36 cellular contexts compared by ENCODE assay signal in genomic region chr12:7705846-7706245, GRCh38. TPM values are rescaled to one million over a fixed set of nuclear protein-coding genes. Genes with fewer than 3 reads are reported as not detected.
"Had no signal": no experiment of that assay in that cellular context is flagged by ENCODE, and none has a peak within 500 bp of the region (broad histone marks: within the 10 kb centered on the region; RNA-seq: fewer than 3 reads in every experiment).

No MANE protein-coding gene starts in this region.

- ATAC-seq: left colon; left lung; lower lobe of right lung; natural killer cell; right lobe of liver; stimulated activated memory B cell treated with anti-CD40 and anti-IgM and Interleukin-4, amounts not matched to agents 10 μg/mL and 1 μg/mL and 100 μg/mL, for 72 hours; stimulated activated naive CD8-positive, alpha-beta T cell treated with anti-CD3 and anti-CD28 coated beads, Interleukin-15, amount 100 ng/mL, for 72 hours had no signal

- H3K36me3 Mint-ChIP-seq: immature natural killer cell; mesothelial cell of epicardium; naive B cell; natural killer cell; neural progenitor cell; stimulated activated memory B cell treated with anti-CD40 and anti-IgM and Interleukin-4, amounts not matched to agents 10 μg/mL and 1 μg/mL and 100 μg/mL, for 72 hours; type B pancreatic cell had no signal

- DNase-seq: immature natural killer cell; kidney; left colon; left lung; lower lobe of right lung; mammary epithelial cell; mesendoderm; naive B cell; natural killer cell; nephron progenitor cell; ovary; right lobe of liver; stimulated activated CD4-positive, alpha-beta T cell treated with anti-CD3 and anti-CD28 coated beads, Interleukin-1b, Interleukin-23, amount 100 ng/mL, for 48 hours; stimulated activated CD4-positive, alpha-beta T cell treated with anti-CD3 and anti-CD28 coated beads, Interleukin-2, amount 100 ng/mL, for 48 hours; stimulated activated CD4-positive, alpha-beta T cell treated with anti-CD3 and anti-CD28 coated beads, Interleukin-4, amount 100 ng/mL, for 4 hours; stimulated activated CD8-positive, alpha-beta memory T cell treated with anti-CD3 and anti-CD28 coated beads, Interleukin-4, amount 100 ng/mL, for 48 hours; stimulated activated naive CD4-positive, alpha-beta T cell treated with Interleukin-2 at 50 U/mL for 16 hours; stimulated activated naive CD8-positive, alpha-beta T cell treated with anti-CD3 and anti-CD28 coated beads, Interleukin-15, amount 100 ng/mL, for 72 hours; substantia nigra; tibial artery; uterus had no signal

- H3K27ac ChIP-seq: left lung, lower lobe of right lung, neural progenitor cell, ovary, right atrium auricular region, right lobe of liver, thoracic aorta, tibial artery, uterus had no signal

- H3K4me3 ChIP-seq: left lung, lower lobe of right lung, neural progenitor cell, ovary, right atrium auricular region, right lobe of liver, smooth muscle cell, thoracic aorta, tibial artery, uterus had no signal

- H3K27me3 ChIP-seq: neural progenitor cell, ovary, right atrium auricular region, right lobe of liver, tibial artery, uterus had no signal

- H3K4me1 Mint-ChIP-seq: immature natural killer cell; naive B cell; natural killer cell; stimulated activated memory B cell treated with anti-CD40 and anti-IgM and Interleukin-4, amounts not matched to agents 10 μg/mL and 1 μg/mL and 100 μg/mL, for 72 hours; stimulated activated naive CD8-positive, alpha-beta T cell treated with anti-CD3 and anti-CD28 coated beads, Interleukin-15, amount 100 ng/mL, for 72 hours had no signal

- H3K9me3 ChIP-seq: left lung, lower lobe of right lung, ovary, right atrium auricular region, right lobe of liver, thoracic aorta, tibial artery, uterus had no signal

- H3K4me3 Mint-ChIP-seq: immature natural killer cell; mesothelial cell of epicardium; naive B cell; natural killer cell; nephron progenitor cell; neural progenitor cell; stimulated activated memory B cell treated with anti-CD40 and anti-IgM and Interleukin-4, amounts not matched to agents 10 μg/mL and 1 μg/mL and 100 μg/mL, for 72 hours; stimulated activated naive CD8-positive, alpha-beta T cell treated with anti-CD3 and anti-CD28 coated beads, Interleukin-15, amount 100 ng/mL, for 72 hours; type B pancreatic cell had no signal

- H3K9me3 Mint-ChIP-seq: mesothelial cell of epicardium; naive B cell; natural killer cell; neural progenitor cell; stimulated activated naive CD8-positive, alpha-beta T cell treated with anti-CD3 and anti-CD28 coated beads, Interleukin-15, amount 100 ng/mL, for 72 hours; type B pancreatic cell had no signal

- H3K27ac Mint-ChIP-seq: immature natural killer cell; mesothelial cell of epicardium; naive B cell; natural killer cell; nephron progenitor cell; neural progenitor cell; progenitor cell of endocrine pancreas; stimulated activated memory B cell treated with anti-CD40 and anti-IgM and Interleukin-4, amounts not matched to agents 10 μg/mL and 1 μg/mL and 100 μg/mL, for 72 hours; stimulated activated naive CD8-positive, alpha-beta T cell treated with anti-CD3 and anti-CD28 coated beads, Interleukin-15, amount 100 ng/mL, for 72 hours; type B pancreatic cell had no signal

- H3K4me2 ChIP-seq: neural progenitor cell, smooth muscle cell had no signal

- H3K27me3 Mint-ChIP-seq: naive B cell; stimulated activated memory B cell treated with anti-CD40 and anti-IgM and Interleukin-4, amounts not matched to agents 10 μg/mL and 1 μg/mL and 100 μg/mL, for 72 hours; stimulated activated naive CD8-positive, alpha-beta T cell treated with anti-CD3 and anti-CD28 coated beads, Interleukin-15, amount 100 ng/mL, for 72 hours had no signal

- H3K36me3 ChIP-seq: left lung, lower lobe of right lung, neural progenitor cell, ovary, right atrium auricular region, right lobe of liver, thoracic aorta, tibial artery, uterus had no signal

- H3K4me1 ChIP-seq: left lung, lower lobe of right lung, right atrium auricular region, right lobe of liver, tibial artery, uterus had no signal

- H2AFZ ChIP-seq: neural progenitor cell had no signal

- H3K9ac ChIP-seq: neural progenitor cell had no signal

RNA-seq across cellular contexts. Expression of gene DPPA3, which starts 5.4 kb away (rescaled TPM):
- total RNA-seq: kidney, left colon, left lung, liver, lower lobe of right lung, mammary epithelial cell, mesothelial cell of epicardium, mononuclear cell, natural killer cell, omental fat pad, ovary, progenitor cell of endocrine pancreas, pulmonary artery endothelial cell, renal cortical epithelial cell, right atrium auricular region, right lobe of liver, skeletal muscle tissue, smooth muscle cell, thoracic aorta, ureter, uterus had no signal
- polyA plus RNA-seq: immature natural killer cell, liver, mammary epithelial cell, smooth muscle cell had no signal

RNA-seq across cellular contexts. Expression of gene GDF3, which starts 10.3 kb away (rescaled TPM):
- total RNA-seq: left colon, liver, mammary epithelial cell, mesothelial cell of epicardium, mononuclear cell, natural killer cell, omental fat pad, progenitor cell of endocrine pancreas, renal cortical epithelial cell, right atrium auricular region, right lobe of liver, smooth muscle cell, thoracic aorta, ureter, uterus had no signal
- polyA plus RNA-seq: immature natural killer cell, liver, mammary epithelial cell, smooth muscle cell had no signal

RNA-seq across cellular contexts. Expression of gene APOBEC1, which starts 40.1 kb away (rescaled TPM):
- total RNA-seq: kidney, left lung, liver, lower lobe of right lung, mammary epithelial cell, mesothelial cell of epicardium, mononuclear cell, natural killer cell, omental fat pad, ovary, progenitor cell of endocrine pancreas, pulmonary artery endothelial cell, renal cortical epithelial cell, right atrium auricular region, right lobe of liver, skeletal muscle tissue, smooth muscle cell, thoracic aorta, ureter, uterus had no signal
- polyA plus RNA-seq: immature natural killer cell, liver, mammary epithelial cell, ovary, smooth muscle cell had no signal

RNA-seq across cellular contexts. Expression of gene CLEC4C, which starts 41.3 kb away (rescaled TPM):
- total RNA-seq: kidney, left colon, left lung, lower lobe of right lung, mammary epithelial cell, mesothelial cell of epicardium, omental fat pad, ovary, progenitor cell of endocrine pancreas, pulmonary artery endothelial cell, renal cortical epithelial cell, right atrium auricular region, right lobe of liver, skeletal muscle tissue, smooth muscle cell, thoracic aorta, ureter had no signal
- polyA plus RNA-seq: liver, mammary epithelial cell, smooth muscle cell had no signal

RNA-seq across cellular contexts. Expression of gene NANOGNB, which starts 59.2 kb away (rescaled TPM):
- total RNA-seq: kidney, left colon, left lung, liver, lower lobe of right lung, mammary epithelial cell, mesothelial cell of epicardium, mononuclear cell, natural killer cell, omental fat pad, ovary, progenitor cell of endocrine pancreas, pulmonary artery endothelial cell, renal cortical epithelial cell, right atrium auricular region, right lobe of liver, skeletal muscle tissue, smooth muscle cell, thoracic aorta, ureter, uterus had no signal
- polyA plus RNA-seq: immature natural killer cell, liver, mammary epithelial cell, ovary, smooth muscle cell had no signal
